ENCODE assay signal across 13 cellular contexts in the genomic region with DNA sequence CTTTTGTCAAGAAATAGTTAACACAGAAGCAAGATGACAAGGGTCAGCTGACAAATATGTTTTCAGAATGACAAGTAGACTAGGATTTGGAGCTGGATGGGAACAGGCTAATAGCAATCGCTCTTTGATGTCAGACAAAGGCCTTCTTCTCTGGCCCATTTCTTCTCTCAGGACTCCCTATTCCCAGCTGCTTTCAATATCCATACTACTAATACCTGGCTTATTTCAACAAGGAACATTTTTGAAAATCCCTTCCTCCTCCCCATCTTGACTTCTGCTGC.
A peak's percentile ranks its signal among the peaks of the same experiment; 100 is the strongest.
DNase-seq lines count a peak whose midpoint lies in the region; ATAC-seq lines count a peak whose summit lies in the region.
"Had no signal": no experiment of that assay in that cellular context is flagged by ENCODE, and none has a peak within 500 bp of the region (broad histone marks: within the 10 kb centered on the region; RNA-seq: fewer than 3 reads in every experiment).

No MANE protein-coding gene starts in this region.

- H3K4me1 Mint-ChIP-seq in activated CD8-positive, alpha-beta memory T cell treated with anti-CD3 and anti-CD28 coated beads, Interleukin-2, amount 10 ng/mL, durations not matched to agents 7 days and 5 days: peaks cover 57% of the 10 kb centered on the region
- H3K4me1 Mint-ChIP-seq in activated T-helper 17 cell treated with anti-CD3 and anti-CD28 coated beads, Interleukin-2, amount 50 U/mL, for 72 hours: peaks cover 59% of the 10 kb centered on the region

- H3K36me3 Mint-ChIP-seq in activated CD8-positive, alpha-beta memory T cell treated with anti-CD3 and anti-CD28 coated beads, Interleukin-2, amount 10 ng/mL, durations not matched to agents 7 days and 5 days: peaks cover 24% of the 10 kb centered on the region
- peaks cover 61% of the 10 kb centered on the region for H3K36me3 Mint-ChIP-seq in activated T-helper 17 cell treated with anti-CD3 and anti-CD28 coated beads, Interleukin-2, amount 50 U/mL, for 72 hours (ENCODE audit: low read depth)

- H3K9me3 Mint-ChIP-seq in activated CD8-positive, alpha-beta memory T cell treated with anti-CD3 and anti-CD28 coated beads, Interleukin-2, amount 10 ng/mL, durations not matched to agents 7 days and 5 days (ENCODE audit: low read depth): no peaks in the 10 kb centered on the region
- no peaks in the 10 kb centered on the region for H3K9me3 Mint-ChIP-seq in activated T-helper 17 cell treated with anti-CD3 and anti-CD28 coated beads, Interleukin-2, amount 50 U/mL, for 72 hours

- no peak for ATAC-seq in activated CD8-positive, alpha-beta memory T cell treated with anti-CD3 and anti-CD28 coated beads, Interleukin-2, amount 10 ng/mL, durations not matched to agents 7 days and 5 days
- ATAC-seq in activated T-helper 17 cell treated with anti-CD3 and anti-CD28 coated beads, Interleukin-2, amount 50 U/mL, for 72 hours (replicated peaks): no peak
- no peak for ATAC-seq in HG03565 (IDR thresholded peaks at IDR 0.05; ENCODE audit: unreplicated experiment)
- ATAC-seq in GM18511 (IDR thresholded peaks at IDR 0.05; ENCODE audit: unreplicated experiment): no peak

- H3K27me3 Mint-ChIP-seq in activated CD8-positive, alpha-beta memory T cell treated with anti-CD3 and anti-CD28 coated beads, Interleukin-2, amount 10 ng/mL, durations not matched to agents 7 days and 5 days: no peaks in the 10 kb centered on the region
- no peaks in the 10 kb centered on the region for H3K27me3 Mint-ChIP-seq in activated T-helper 17 cell treated with anti-CD3 and anti-CD28 coated beads, Interleukin-2, amount 50 U/mL, for 72 hours

- no peak overlapping the region for H3K4me3 Mint-ChIP-seq in activated CD8-positive, alpha-beta memory T cell treated with anti-CD3 and anti-CD28 coated beads, Interleukin-2, amount 10 ng/mL, durations not matched to agents 7 days and 5 days
- H3K4me3 Mint-ChIP-seq in activated T-helper 17 cell treated with anti-CD3 and anti-CD28 coated beads, Interleukin-2, amount 50 U/mL, for 72 hours: peak overlapping the region; percentile 20

- peak overlapping the region; percentile 85 for H3K27ac ChIP-seq in substantia nigra (ENCODE audit: low read depth, low read length, poor library complexity, severe bottlenecking)
- H3K27ac ChIP-seq: right lobe of liver, SJSA1 had no signal

- no peak for DNase-seq in activated CD8-positive, alpha-beta memory T cell treated with anti-CD3 and anti-CD28 coated beads, Interleukin-2, amount 10 ng/mL, durations not matched to agents 7 days and 5 days
- no peak for DNase-seq in activated CD8-positive, alpha-beta memory T cell treated with anti-CD3 and anti-CD28 coated beads for 24 hours
- DNase-seq in middle frontal gyrus (ENCODE audit: extremely low spot score, low spot score) (peak; percentile 46), substantia nigra (lab: John Stamatoyannopoulos, UW) (peak in 5 of 49 donors; percentile 17 to 42 (median 22)), AG08395 (ENCODE audit: low spot score) (no peak)
- DNase-seq: activated CD4-positive, alpha-beta T cell treated with anti-CD3 and anti-CD28 coated beads for 48 hours; adrenal gland; stimulated activated CD8-positive, alpha-beta memory T cell treated with anti-CD3 and anti-CD28 coated beads, Interleukin-4, amount 100 ng/mL, for 48 hours had no signal

- peak overlapping the region; percentile 28 for H3K27ac Mint-ChIP-seq in activated CD8-positive, alpha-beta memory T cell treated with anti-CD3 and anti-CD28 coated beads, Interleukin-2, amount 10 ng/mL, durations not matched to agents 7 days and 5 days
- H3K27ac Mint-ChIP-seq in activated T-helper 17 cell treated with anti-CD3 and anti-CD28 coated beads, Interleukin-2, amount 50 U/mL, for 72 hours: peak overlapping the region; percentile 42

- CTCF ChIA-PET in activated CD8-positive, alpha-beta memory T cell treated with anti-CD3 and anti-CD28 coated beads, Interleukin-2, amount 10 ng/mL, durations not matched to agents 7 days and 5 days (lab: Charles Lee): interaction anchor here (0.7 to 1.7 kb wide), 5 partner anchors 11 to 174 kb away, joined by 3 to 7 read pairs (median 4); no protein-coding TSS in a partner anchor
